In the genomic region with DNA sequence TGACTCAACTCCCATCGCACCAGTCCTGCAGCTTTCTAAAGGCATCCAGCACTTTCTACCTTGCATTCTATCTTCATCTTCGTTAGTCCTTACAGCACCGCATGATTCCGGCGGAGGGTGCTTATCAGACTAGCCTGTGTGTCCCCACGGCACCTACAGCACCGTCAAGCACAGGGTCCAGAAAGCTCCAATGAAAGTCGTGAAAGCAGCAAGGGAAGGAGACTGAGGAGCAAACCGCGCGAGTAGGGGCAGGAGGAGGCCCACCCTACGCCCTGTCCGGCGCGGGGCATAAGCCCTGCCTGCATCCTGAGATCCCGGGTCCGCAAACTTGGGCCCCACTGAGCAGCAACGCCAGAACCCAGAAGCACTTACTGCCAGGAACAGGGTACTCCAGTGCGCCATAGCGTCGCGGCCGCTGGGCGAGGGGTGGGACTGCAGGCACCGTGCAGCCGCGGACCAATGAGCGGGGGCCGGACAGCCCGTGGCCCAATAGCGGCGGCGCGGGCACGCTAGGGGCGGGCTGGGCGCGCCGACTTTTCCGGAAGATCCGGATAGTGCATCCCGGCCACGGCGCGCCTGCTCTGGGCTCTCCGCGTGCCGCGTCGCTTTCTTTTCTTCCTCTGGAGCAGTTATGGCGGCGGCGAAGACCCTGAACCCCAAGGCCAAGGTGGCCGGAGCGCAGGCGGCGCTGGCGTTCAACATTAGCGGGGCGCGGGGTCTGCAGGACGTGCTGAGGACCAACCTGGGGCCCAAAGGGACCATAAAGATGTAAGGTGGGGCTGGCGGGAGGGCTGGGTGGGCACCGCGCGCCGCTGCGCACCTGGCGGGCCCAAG, we compare ENCODE assay signal across 8 cellular contexts.
DNase-seq lines count a peak whose midpoint lies in the region; FAIRE-seq and TF ChIP-seq lines count a peak whose summit lies in the region.

No MANE protein-coding gene starts in this region.

- peak; percentile 94 for DNase-seq in GM06990 (ENCODE audit: extremely low read depth, insufficient read length)
- DNase-seq in HFFc6, result peak; percentile 79
- peak; percentile 87 for DNase-seq in MV-4-11 (lab: John Stamatoyannopoulos, UW)
- DNase-seq in SJCRH30, result peak; percentile 90 to 94
- peak; percentile 91 for DNase-seq in activated naive CD4-positive, alpha-beta T cell treated with Interleukin-2 at 50 U/mL for 16 hours
- DNase-seq in frontal cortex (ENCODE audit: low spot score in 2 of 2), result peak; percentile 89 to 90
- peak; percentile 50 to 98 (median 85) for DNase-seq in substantia nigra (lab: John Stamatoyannopoulos, UW)

- H3K9me3 Mint-ChIP-seq in HFFc6, result no peaks in the 10 kb centered on the region

- no peak for FAIRE-seq in frontal cortex (lab: Jason Lieb, UNC)

- peaks cover 11% of the 10 kb centered on the region for H3K4me1 Mint-ChIP-seq in HFFc6 (ENCODE audit: low read depth)

- H3K27me3 ChIP-seq in GM06990 (replicated peaks; ENCODE audit: control insufficient read depth, insufficient read depth, low read length) (no peaks in the 10 kb centered on the region), SJCRH30 (no peaks in the 10 kb centered on the region), neutrophil (no peaks in the 10 kb centered on the region)

- peak overlapping the region; percentile 92 for H3K4me3 Mint-ChIP-seq in HFFc6

- H3K4me3 ChIP-seq in GM06990 (replicated peaks; ENCODE audit: low read depth, low read length), result peak overlapping the region; percentile 100
- H3K4me3 ChIP-seq in SJCRH30, result peak overlapping the region; percentile 74
- H3K4me3 ChIP-seq in neutrophil (ENCODE audit: low read depth in 1 of 2, low read length in 1 of 2), result peak overlapping the region; percentile 82 to 96

- H3K9me3 ChIP-seq in SJCRH30 (replicated peaks), result no peaks in the 10 kb centered on the region
- H3K9me3 ChIP-seq in neutrophil, result no peaks in the 10 kb centered on the region

- H3K27me3 Mint-ChIP-seq in HFFc6 (ENCODE audit: insufficient read depth), result peaks cover 2% of the 10 kb centered on the region

- H3K27ac ChIP-seq in SJCRH30, result peak overlapping the region; percentile 54
- peak overlapping the region; percentile 80 for H3K27ac ChIP-seq in neutrophil
- H3K27ac ChIP-seq in substantia nigra (ENCODE audit: low read depth, low read length, poor library complexity, severe bottlenecking), result peak overlapping the region; percentile 77

- H3K4me1 ChIP-seq in SJCRH30 (peaks cover 5% of the 10 kb centered on the region; the same call in 1 of the 2 replicates), neutrophil (ENCODE audit: control insufficient read depth in 1 of 2, insufficient read depth in 1 of 2, low read depth in 1 of 2, low read length in 1 of 2) (peaks cover 15 to 16% of the 10 kb centered on the region in 2 experiments)

- no peaks in the 10 kb centered on the region for H3K36me3 ChIP-seq in GM06990 (ENCODE audit: control insufficient read depth, insufficient read depth, low read length)
- peaks cover 10% of the 10 kb centered on the region for H3K36me3 ChIP-seq in SJCRH30
- H3K36me3 ChIP-seq in neutrophil, result no peaks in the 10 kb centered on the region

- peaks cover 10% of the 10 kb centered on the region for H3K36me3 Mint-ChIP-seq in HFFc6 (ENCODE audit: low read depth)

- TF ChIP-seq CTCF in GM06990 (IDR thresholded peaks at IDR 0.05; ENCODE audit: insufficient read depth, low read length, poor library complexity, severe bottlenecking) (no peak), HFFc6 (IDR thresholded peaks at IDR 0.05) (peak; percentile 50), neutrophil (IDR thresholded peaks at IDR 0.05) (peak; percentile 81)

- H3K27ac Mint-ChIP-seq in HFFc6, result peak overlapping the region; percentile 82

Comparison
In these comparisons a context has a peak if more than half of its experiments do, and no peak if none do; other contexts are left out.
1. Peak in every context shown above with its lines: DNase-seq, H3K4me3 ChIP-seq and H3K27ac ChIP-seq.